ENCODE assay signal across 8 cellular contexts in the genomic region with DNA sequence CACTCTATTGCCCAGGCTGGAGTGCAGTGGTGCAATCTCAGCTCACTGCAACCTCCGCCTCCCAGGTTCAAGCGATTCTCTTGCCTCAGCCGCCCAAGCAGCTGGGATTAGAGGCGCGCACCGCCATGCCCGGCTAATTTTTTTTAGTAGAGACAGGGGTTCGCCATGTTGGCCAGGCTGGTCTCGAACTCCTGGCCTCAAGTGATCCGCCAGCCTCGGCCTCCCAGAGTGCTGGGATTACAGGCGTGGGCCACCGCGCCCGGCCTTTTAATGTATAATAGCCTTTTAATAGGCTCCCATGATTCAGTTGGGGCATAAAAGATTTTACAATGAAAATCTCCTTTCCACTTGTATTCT. TPM values are rescaled to one million over a fixed set of nuclear protein-coding genes. Genes with fewer than 3 reads are reported as not detected.
DNase-seq lines count a peak whose midpoint lies in the region; ATAC-seq and TF ChIP-seq lines count a peak whose summit lies in the region.
"Not testable (repeated sequence)": the region's sequence is repeated elsewhere in the genome, so short reads cannot be mapped to it uniquely, and the experiment has no call there.

No MANE protein-coding gene starts in this region.

- not testable (repeated sequence) for H3K4me3 ChIP-seq in CD4-positive, CD25-positive, alpha-beta regulatory T cell (ENCODE audit: low read depth, low read length)
- H3K4me3 ChIP-seq in NT2/D1 (ENCODE audit: insufficient read length, low read depth): peak overlapping the region; percentile 25
- H3K4me3 ChIP-seq in heart right ventricle: peak overlapping the region in 9 of 10 donors; percentile 8 to 45 (median 36)
- peak overlapping the region; percentile 23 for H3K4me3 ChIP-seq in lung
- H3K4me3 ChIP-seq in parathyroid adenoma (ENCODE audit: low read depth, low read length): peak overlapping the region; percentile 62
- peak overlapping the region; percentile 71 for H3K4me3 ChIP-seq in thoracic aorta

- TF ChIP-seq CTCF in heart right ventricle (IDR thresholded peaks at IDR 0.05); lung (IDR thresholded peaks at IDR 0.05; ENCODE audit: control extremely low read depth, extremely low read depth); parathyroid adenoma (IDR thresholded peaks at IDR 0.05): not testable (repeated sequence)
- peak; percentile 16 for TF ChIP-seq CTCF in thoracic aorta (IDR thresholded peaks at IDR 0.05)

- not testable (repeated sequence) for H3K27me3 Mint-ChIP-seq in CD4-positive, CD25-positive, alpha-beta regulatory T cell; activated T-cell treated with anti-CD3 and anti-CD28 coated beads, Interleukin-2, amount 50 U/mL, for 24 hours; central memory CD8-positive, alpha-beta T cell

- peak overlapping the region; percentile 57 for H3K9ac ChIP-seq in NT2/D1 (ENCODE audit: insufficient read length, low read depth)
- not testable (repeated sequence) for H3K9ac ChIP-seq in parathyroid adenoma

- H3K27ac ChIP-seq in CD4-positive, CD25-positive, alpha-beta regulatory T cell (ENCODE audit: insufficient read depth, low read length, poor library complexity, severe bottlenecking): peak overlapping the region; percentile 77
- H3K27ac ChIP-seq in heart right ventricle (peak overlapping the region in 9 of 10 donors; percentile 40 to 83 (median 75)), lung (ENCODE audit: low read depth in 1 of 2, low read length in 1 of 2) (peak overlapping the region in 1 of 2 donors; percentile 82), parathyroid adenoma (peak overlapping the region; percentile 98), thoracic aorta (peak overlapping the region in 1 of 2 donors; percentile 15)

- H3K9me3 ChIP-seq in CD4-positive, CD25-positive, alpha-beta regulatory T cell (ENCODE audit: control insufficient read depth in 2 of 2, low read length in 2 of 2); NT2/D1 (ENCODE audit: insufficient read depth, low read length); heart right ventricle; lung (ENCODE audit: control insufficient read depth in 2 of 2, insufficient read depth in 1 of 2, low read length in 1 of 2); parathyroid adenoma (ENCODE audit: control insufficient read depth, low read length); thoracic aorta: not testable (repeated sequence)

- peaks cover 16 to 69% (median 41%) of the 10 kb centered on the region in 4 donors for H3K4me1 Mint-ChIP-seq in CD4-positive, CD25-positive, alpha-beta regulatory T cell
- H3K4me1 Mint-ChIP-seq in activated T-cell treated with anti-CD3 and anti-CD28 coated beads, Interleukin-2, amount 50 U/mL, for 24 hours (ENCODE audit: low read depth): peaks cover 54% of the 10 kb centered on the region
- peaks cover 47% of the 10 kb centered on the region for H3K4me1 Mint-ChIP-seq in central memory CD8-positive, alpha-beta T cell

- H3K27ac Mint-ChIP-seq in CD4-positive, CD25-positive, alpha-beta regulatory T cell: peak overlapping the region; percentile 4 to 94 (median 92)
- H3K27ac Mint-ChIP-seq in activated T-cell treated with anti-CD3 and anti-CD28 coated beads, Interleukin-2, amount 50 U/mL, for 24 hours: peak overlapping the region; percentile 80
- H3K27ac Mint-ChIP-seq in central memory CD8-positive, alpha-beta T cell (ENCODE audit: low read depth): peak overlapping the region; percentile 84

- not testable (repeated sequence) for H3K27me3 ChIP-seq in CD4-positive, CD25-positive, alpha-beta regulatory T cell (ENCODE audit: control insufficient read depth, insufficient read depth, low read length); NT2/D1 (ENCODE audit: insufficient read depth, insufficient read length); heart right ventricle; lung (ENCODE audit: control insufficient read depth, insufficient read depth); parathyroid adenoma (ENCODE audit: control insufficient read depth, insufficient read depth, low read length); thoracic aorta (replicated peaks; ENCODE audit: insufficient read depth)

- peak overlapping the region; percentile 69 for H3K4me2 ChIP-seq in parathyroid adenoma (ENCODE audit: low read length)

- not testable (repeated sequence) for H3K9me3 Mint-ChIP-seq in CD4-positive, CD25-positive, alpha-beta regulatory T cell; activated T-cell treated with anti-CD3 and anti-CD28 coated beads, Interleukin-2, amount 50 U/mL, for 24 hours; central memory CD8-positive, alpha-beta T cell

- ATAC-seq in CD4-positive, CD25-positive, alpha-beta regulatory T cell (ENCODE audit: low read depth in 2 of 2); central memory CD8-positive, alpha-beta T cell (replicated peaks; ENCODE audit: extremely low read depth, poor library complexity, severe bottlenecking); lung (ENCODE audit: insufficient read depth, low FRiP score); thoracic aorta (ENCODE audit: insufficient number of reproducible peaks, low FRiP score, low read depth): not testable (repeated sequence)
- peak in 1 of 8 donors; percentile 12 for ATAC-seq in heart right ventricle

- WGBS in heart right ventricle, 2 donors: 79 to 88% methylated on average over 15 of the region's 15 CpGs
- WGBS in lung, 2 donors: 60 to 79% methylated on average over 15 of the region's 15 CpGs

- H3K4me3 Mint-ChIP-seq in CD4-positive, CD25-positive, alpha-beta regulatory T cell: peak overlapping the region; percentile 76 to 85 (median 81)
- H3K4me3 Mint-ChIP-seq in activated T-cell treated with anti-CD3 and anti-CD28 coated beads, Interleukin-2, amount 50 U/mL, for 24 hours: peak overlapping the region; percentile 72
- H3K4me3 Mint-ChIP-seq in central memory CD8-positive, alpha-beta T cell: peak overlapping the region; percentile 62

- H3K36me3 ChIP-seq in CD4-positive, CD25-positive, alpha-beta regulatory T cell (ENCODE audit: control insufficient read depth, insufficient read depth, low read length); NT2/D1 (ENCODE audit: insufficient read depth, insufficient read length, low read length); heart right ventricle; lung (ENCODE audit: control insufficient read depth in 2 of 2, insufficient read depth in 2 of 2, low read length in 2 of 2); parathyroid adenoma (ENCODE audit: control insufficient read depth, insufficient read depth, low read length); thoracic aorta: not testable (repeated sequence)

- peaks cover 52% of the 10 kb centered on the region for H3K4me1 ChIP-seq in CD4-positive, CD25-positive, alpha-beta regulatory T cell (ENCODE audit: control insufficient read depth, insufficient read depth, low read length, poor library complexity, severe bottlenecking)
- H3K4me1 ChIP-seq in NT2/D1 (ENCODE audit: insufficient read depth, insufficient read length); thoracic aorta (ENCODE audit: control insufficient read depth in 1 of 2, low read depth in 2 of 2): not testable (repeated sequence)
- peaks cover 0 to 57% (median 12%) of the 10 kb centered on the region in 9 donors for H3K4me1 ChIP-seq in heart right ventricle
- peaks cover 0 to 16% of the 10 kb centered on the region in 2 donors for H3K4me1 ChIP-seq in lung (ENCODE audit: control insufficient read depth in 2 of 2, insufficient read depth in 2 of 2, low read length in 2 of 2)
- H3K4me1 ChIP-seq in parathyroid adenoma: peaks cover 14% of the 10 kb centered on the region

- H3K79me2 ChIP-seq in parathyroid adenoma: not testable (repeated sequence)

- DNase-seq in CD4-positive, CD25-positive, alpha-beta regulatory T cell; NT2/D1 (ENCODE audit: low read depth, low spot score); activated T-cell treated with anti-CD3 and anti-CD28 coated beads, Interleukin-2, amount 50 U/mL, for 24 hours; central memory CD8-positive, alpha-beta T cell (ENCODE audit: low spot score in 2 of 2); heart right ventricle; lung (ENCODE audit: low spot score); thoracic aorta (ENCODE audit: low spot score): not testable (repeated sequence)

- H3K36me3 Mint-ChIP-seq in CD4-positive, CD25-positive, alpha-beta regulatory T cell; activated T-cell treated with anti-CD3 and anti-CD28 coated beads, Interleukin-2, amount 50 U/mL, for 24 hours (ENCODE audit: low read depth); central memory CD8-positive, alpha-beta T cell (ENCODE audit: insufficient read depth): not testable (repeated sequence)

- peak overlapping the region; percentile 86 for H2AFZ ChIP-seq in parathyroid adenoma

- intact Hi-C loops in heart right ventricle (cut with DNase I): loop anchor here in 1 of 10 donors (5.0 to 10.0 kb wide), 2 partner anchors 38 to 905 kb away; no protein-coding TSS in a partner anchor

RNA-seq across cellular contexts. Expression of gene MYH9, which starts 21.8 kb away (rescaled TPM):
- total RNA-seq in CD4-positive, CD25-positive, alpha-beta regulatory T cell: 1,341 TPM
- 10 to 100 TPM; 80.0 to 98.9 (median 93.4) TPM for polyA plus RNA-seq in CD4-positive, CD25-positive, alpha-beta regulatory T cell
- 100 to 1,000 TPM; 132 to 345 (median 189) TPM for total RNA-seq in heart right ventricle
- polyA plus RNA-seq in heart right ventricle: 100 to 1,000 TPM; 134 to 243 TPM
- total RNA-seq in lung: 100 to 1,000 TPM; 398 to 667 TPM
- 100 to 1,000 TPM; 184 to 266 TPM for polyA plus RNA-seq in lung
- 1,000 to 10,000 TPM; 1,447 to 1,631 TPM for total RNA-seq in thoracic aorta
